In genomic region chr10:101858723-101859500, GRCh38 we compare ENCODE assay signal across 11 cellular contexts. TPM values are rescaled to one million over a fixed set of nuclear protein-coding genes. Genes with fewer than 3 reads are reported as not detected.
DNase-seq lines count a peak whose midpoint lies in the region; ATAC-seq, FAIRE-seq and TF ChIP-seq lines count a peak whose summit lies in the region.
"Had no signal": no experiment of that assay in that cellular context is flagged by ENCODE, and none has a peak within 500 bp of the region (broad histone marks: within the 10 kb centered on the region; RNA-seq: fewer than 3 reads in every experiment).

No MANE protein-coding gene starts in this region.

- H3K36me3 Mint-ChIP-seq in IgD-negative memory B cell: peaks cover 10% of the 10 kb centered on the region

- intact Hi-C loops in Right ventricle myocardium superior (cut with DNase I) (no loop called here), cardiac septum (cut with DNase I) (no loop called here)

- no peak for FAIRE-seq in H54 (lab: Jason Lieb, UNC)
- FAIRE-seq: keratinocyte, pancreas had no signal

- H3K4me1 Mint-ChIP-seq in IgD-negative memory B cell: peaks cover 35 to 45% (median 36%) of the 10 kb centered on the region in 3 donors
- H3K4me1 Mint-ChIP-seq: activated naive CD8-positive, alpha-beta T cell treated with anti-CD3 and anti-CD28 coated beads, Interleukin-2, amount 50 U/mL, for 24 hours had no signal

- H3K27me3 Mint-ChIP-seq in IgD-negative memory B cell: no peaks in the 10 kb centered on the region
- H3K27me3 Mint-ChIP-seq: activated naive CD8-positive, alpha-beta T cell treated with anti-CD3 and anti-CD28 coated beads, Interleukin-2, amount 50 U/mL, for 24 hours had no signal

- TF ChIP-seq POLR2A in H54 (IDR thresholded peaks at IDR 0.05; ENCODE audit: low read depth, low read length): no peak

- TF ChIP-seq CTCF in omental fat pad (IDR thresholded peaks at IDR 0.05): no peak

- peak overlapping the region; percentile 51 to 91 (median 70) for H3K27ac Mint-ChIP-seq in IgD-negative memory B cell
- H3K27ac Mint-ChIP-seq: activated naive CD8-positive, alpha-beta T cell treated with anti-CD3 and anti-CD28 coated beads, Interleukin-2, amount 50 U/mL, for 24 hours had no signal

- DNase-seq in Right ventricle myocardium superior (no peak), cardiac septum (ENCODE audit: low spot score) (no peak), H54 (ENCODE audit: insufficient read length, low spot score) (no peak), omental fat pad (ENCODE audit: low spot score) (no peak)
- no peak for DNase-seq in NK-92 treated with Interleukin-12 subunit alpha and Interleukin-12 subunit beta, amount 100 ng/mL, for 24 hours (lab: John Stamatoyannopoulos, UW)
- no peak for DNase-seq in effector CD8-positive, alpha-beta T cell (lab: John Stamatoyannopoulos, UW)
- DNase-seq: activated naive CD8-positive, alpha-beta T cell treated with anti-CD3 and anti-CD28 coated beads, Interleukin-2, amount 50 U/mL, for 24 hours; pancreas had no signal

- ATAC-seq in Right ventricle myocardium superior (ENCODE audit: poor library complexity): peak; percentile 34
- ATAC-seq in HG02610 (IDR thresholded peaks at IDR 0.05; ENCODE audit: unreplicated experiment): peak; percentile 91
- no peak for ATAC-seq in omental fat pad (ENCODE audit: low FRiP score)
- ATAC-seq: activated naive CD8-positive, alpha-beta T cell treated with anti-CD3 and anti-CD28 coated beads, Interleukin-2, amount 50 U/mL, for 24 hours had no signal

- peak overlapping the region; percentile 59 to 93 (median 66) for H3K4me3 Mint-ChIP-seq in IgD-negative memory B cell
- H3K4me3 Mint-ChIP-seq: activated naive CD8-positive, alpha-beta T cell treated with anti-CD3 and anti-CD28 coated beads, Interleukin-2, amount 50 U/mL, for 24 hours had no signal

- H3K9me3 Mint-ChIP-seq in IgD-negative memory B cell: peaks cover 0 to 11% (median 6%) of the 10 kb centered on the region in 3 donors

RNA-seq across cellular contexts. Expression of gene KCNIP2, which starts 15.3 kb away (rescaled TPM):
- 516 TPM for total RNA-seq in Right ventricle myocardium superior
- 14.9 TPM for total RNA-seq in cardiac septum
- 14.5 TPM for polyA plus RNA-seq in IgD-negative memory B cell
- total RNA-seq in omental fat pad: 100 to 1,000 TPM in 1 of 4 donors, 10 to 100 TPM in 3; 60.4 to 252 (median 80.3) TPM

RNA-seq across cellular contexts. Expression of gene OGA, which starts 40.7 kb away (rescaled TPM):
- total RNA-seq in Right ventricle myocardium superior (84.4 TPM), cardiac septum (77.6 TPM), omental fat pad (100 to 1,000 TPM in 2 of 4 donors, 10 to 100 TPM in 2; 70.0 to 214 (median 127) TPM)
- polyA plus RNA-seq in IgD-negative memory B cell: 47.8 TPM
